Comparison of ENCODE assay signal across 23 cellular contexts in the genomic region with DNA sequence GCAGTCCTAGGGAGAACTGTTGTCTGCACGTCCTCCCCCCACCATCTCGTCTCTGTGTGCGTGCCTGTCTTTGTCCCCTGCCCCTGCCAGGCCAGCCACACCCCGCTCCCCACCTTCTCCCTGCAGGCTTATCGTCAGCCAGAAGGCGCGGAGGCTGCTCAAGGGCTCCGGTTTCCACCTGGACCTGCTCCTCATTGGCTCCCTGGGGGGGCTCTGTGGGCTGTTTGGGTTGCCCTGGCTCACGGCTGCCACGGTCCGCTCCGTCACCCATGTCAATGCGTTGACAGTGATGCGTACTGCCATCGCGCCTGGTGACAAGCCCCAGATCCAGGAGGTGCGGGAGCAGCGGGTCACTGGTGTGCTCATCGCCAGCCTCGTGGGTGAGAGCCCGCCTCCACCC. TPM values are rescaled to one million over a fixed set of nuclear protein-coding genes. Genes with fewer than 3 reads are reported as not detected.
A peak's percentile ranks its signal among the peaks of the same experiment; 100 is the strongest.
DNase-seq lines count a peak whose midpoint lies in the region; ATAC-seq and TF ChIP-seq lines count a peak whose summit lies in the region.
"Had no signal": no experiment of that assay in that cellular context is flagged by ENCODE, and none has a peak within 500 bp of the region (broad histone marks: within the 10 kb centered on the region; RNA-seq: fewer than 3 reads in every experiment).

No MANE protein-coding gene starts in this region.

- H3K27ac ChIP-seq in heart left ventricle: peak overlapping the region in 10 of 12 donors; percentile 50 to 98 (median 72)
- H3K27ac ChIP-seq: A549, adrenal gland, epithelial cell of prostate, psoas muscle had no signal

- no peak overlapping the region for H3K4me3 ChIP-seq in heart left ventricle
- H3K4me3 ChIP-seq: A549, adrenal gland, HAP-1, psoas muscle had no signal

- H3K36me3 ChIP-seq in heart left ventricle: peaks cover 0 to 28% (median 0%) of the 10 kb centered on the region in 9 donors
- H3K36me3 ChIP-seq: adrenal gland, HAP-1 had no signal

- no peaks in the 10 kb centered on the region for H3K27me3 ChIP-seq in heart left ventricle
- H3K27me3 ChIP-seq: adrenal gland had no signal

- H3K4me1 ChIP-seq in heart left ventricle: peaks cover 0 to 75% (median 23%) of the 10 kb centered on the region in 12 donors
- H3K4me1 ChIP-seq: HAP-1 had no signal

- no peaks in the 10 kb centered on the region for H3K9me3 ChIP-seq in heart left ventricle
- H3K9me3 ChIP-seq: A549, adrenal gland, HAP-1, psoas muscle, SK-N-SH had no signal

- TF ChIP-seq POLR2A in heart left ventricle (IDR thresholded peaks at IDR 0.05): no peak

- DNase-seq in Right ventricle myocardium inferior (ENCODE audit: missing footprints) (peak; percentile 70), cardiac septum (ENCODE audit: low spot score) (no peak), heart left ventricle (peak in 3 of 5 donors; percentile 49 to 81 (median 77)), mesenteric fat pad (ENCODE audit: low spot score) (peak; percentile 79), DMS 273 (lab: John Stamatoyannopoulos, UW; ENCODE audit: unreplicated experiment) (no peak)
- no peak for DNase-seq in activated naive CD4-positive, alpha-beta T cell (lab: John Stamatoyannopoulos, UW)
- no peak for DNase-seq in activated T-cell treated with anti-CD3 and anti-CD28 coated beads, Interleukin-2, amount 50 U/mL, for 48 hours
- DNase-seq: activated naive CD4-positive, alpha-beta T cell treated with anti-CD3 and anti-CD28 coated beads for 36 hours; activated T-cell treated with anti-CD3 and anti-CD28 coated beads, Interleukin-2, amount 50 U/mL, for 72 hours; adrenal gland; DMS53; kidney glomerular epithelial cell; NCI-H1417 treated with DMSO at 0.1 percent for 48 hours; NCI-H2081; NCI-H774; psoas muscle; SK-N-SH; stimulated activated naive CD8-positive, alpha-beta T cell treated with anti-CD3 and anti-CD28 coated beads, Interleukin-15, amount 100 ng/mL, for 72 hours had no signal

- no peak for ATAC-seq in Right ventricle myocardium inferior
- peak in 3 of 4 donors; percentile 19 to 37 (median 21) for ATAC-seq in heart left ventricle
- no peak for ATAC-seq in GM18520 (IDR thresholded peaks at IDR 0.05; ENCODE audit: unreplicated experiment)
- ATAC-seq: A549; activated T-cell treated with anti-CD3 and anti-CD28 coated beads, Interleukin-2, amount 50 U/mL, for 72 hours; psoas muscle; stimulated activated naive CD8-positive, alpha-beta T cell treated with anti-CD3 and anti-CD28 coated beads, Interleukin-15, amount 100 ng/mL, for 72 hours had no signal

- intact Hi-C loops in Right ventricle myocardium inferior (cut with DNase I) (loop anchor here (10.0 kb wide), 1 partner anchor 165 kb away; no protein-coding TSS in a partner anchor), cardiac septum (cut with DNase I) (loop anchor here (1.0 kb wide), 1 partner anchor 25 kb away; no protein-coding TSS in a partner anchor), heart left ventricle (cut with DNase I) (loop anchor here in 3 of 10 donors (5.0 to 10.0 kb wide), 3 partner anchors 72 to 215 kb away; no protein-coding TSS in a partner anchor)

- 38 to 65% (median 56%) methylated on average over 20 to 21 of the region's 21 CpGs for WGBS in heart left ventricle, 4 donors

- TF ChIP-seq CTCF in heart left ventricle (IDR thresholded peaks at IDR 0.05): no peak

RNA-seq across cellular contexts. Expression of a gene that starts 11.9 kb away (rescaled TPM):
- total RNA-seq in Right ventricle myocardium inferior (445 TPM), cardiac septum (396 TPM), heart left ventricle (100 to 1,000 TPM; 249 to 507 (median 428) TPM), mesenteric fat pad (6.7 TPM)
- 100 to 1,000 TPM; 236 to 250 TPM for polyA plus RNA-seq in heart left ventricle
- total RNA-seq: activated naive CD4-positive, alpha-beta T cell treated with anti-CD3 and anti-CD28 coated beads for 36 hours; activated T-cell treated with anti-CD3 and anti-CD28 coated beads, Interleukin-2, amount 50 U/mL, for 72 hours; OCI-LY7 had no signal

RNA-seq across cellular contexts. Expression of a gene that starts 41.7 kb away (rescaled TPM):
- total RNA-seq in Right ventricle myocardium inferior (13.9 TPM), cardiac septum (20.2 TPM), heart left ventricle (10 to 100 TPM in 7 of 9 donors, 1 to 10 TPM in 2; 7.3 to 24.1 (median 13.9) TPM), mesenteric fat pad (17.1 TPM)
- 10 to 100 TPM; 14.9 to 15.6 TPM for polyA plus RNA-seq in heart left ventricle

Comparison
In these comparisons a context has a peak if more than half of its experiments do, and no peak if none do; other contexts are left out.
1. ATAC-seq: peak in heart left ventricle (3 of 4); none in Right ventricle myocardium inferior (single experiment) and GM18520 (single experiment).
2. DNase-seq: peak in Right ventricle myocardium inferior (single experiment), heart left ventricle (3 of 5) and mesenteric fat pad (single experiment); none in cardiac septum (single experiment), DMS 273 (single experiment), activated naive CD4-positive, alpha-beta T cell (0 of 4) and activated T-cell treated with anti-CD3 and anti-CD28 coated beads, Interleukin-2, amount 50 U/mL, for 48 hours (0 of 2).
3. RNA of a gene that starts 11.9 kb away (total RNA-seq): 445 TPM in Right ventricle myocardium inferior (single experiment), 249 to 507 TPM in heart left ventricle and 396 TPM in cardiac septum (single experiment); 6.7 TPM in mesenteric fat pad (single experiment); every median in the first group is over 10 times any median in the second.